In the genomic region with DNA sequence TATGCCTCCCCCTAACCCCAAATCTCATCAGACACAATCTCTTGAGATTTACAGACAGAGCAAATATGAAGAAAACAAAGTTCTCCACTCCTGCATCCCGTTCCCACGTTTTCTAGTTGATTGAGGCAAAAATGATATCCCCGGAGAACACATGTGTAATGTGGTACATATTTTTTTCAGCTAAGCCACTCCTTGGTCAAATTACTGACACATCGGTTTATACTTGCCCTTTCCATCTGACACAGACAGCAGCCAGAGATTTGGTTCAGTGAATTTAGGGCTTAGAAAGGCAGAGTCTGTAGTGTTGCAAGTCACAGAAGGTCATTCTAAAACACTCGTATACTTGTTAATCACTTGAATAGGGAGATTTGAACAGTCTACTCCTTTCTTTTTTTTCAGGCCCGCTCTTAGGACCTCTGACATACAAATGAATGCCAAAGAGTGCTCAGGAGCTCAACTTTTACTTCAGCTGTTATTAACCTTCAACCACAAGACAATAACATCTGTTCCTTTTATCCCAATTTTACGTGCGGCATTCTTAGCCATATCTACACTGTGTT, we compare ENCODE assay signal across 2 cellular contexts.
TF ChIP-seq lines count a peak whose summit lies in the region.

No MANE protein-coding gene starts in this region.

TF ChIP-seq in SK-N-SH, 30 proteins besides CTCF, POLR2A, EP300 and RAD21:
- no peak for TF ChIP-seq TAF1 (IDR thresholded peaks at IDR 0.05; ENCODE audit: borderline replicate concordance, low read depth, low read length)
- no peak for TF ChIP-seq FOXM1 (IDR thresholded peaks at IDR 0.05; ENCODE audit: low read depth)

TF ChIP-seq in SK-N-SH treated with all-trans-retinoic acid at 6 μM for 48 hours, 23 proteins besides CTCF, POLR2A, EP300 and RAD21:
- TF ChIP-seq CSDC2 (CRISPR knock-in tag; IDR thresholded peaks at IDR 0.05) = no peak
- TF ChIP-seq ESRRG (CRISPR knock-in tag; IDR thresholded peaks at IDR 0.05) = no peak
- TF ChIP-seq, protein P1, sequence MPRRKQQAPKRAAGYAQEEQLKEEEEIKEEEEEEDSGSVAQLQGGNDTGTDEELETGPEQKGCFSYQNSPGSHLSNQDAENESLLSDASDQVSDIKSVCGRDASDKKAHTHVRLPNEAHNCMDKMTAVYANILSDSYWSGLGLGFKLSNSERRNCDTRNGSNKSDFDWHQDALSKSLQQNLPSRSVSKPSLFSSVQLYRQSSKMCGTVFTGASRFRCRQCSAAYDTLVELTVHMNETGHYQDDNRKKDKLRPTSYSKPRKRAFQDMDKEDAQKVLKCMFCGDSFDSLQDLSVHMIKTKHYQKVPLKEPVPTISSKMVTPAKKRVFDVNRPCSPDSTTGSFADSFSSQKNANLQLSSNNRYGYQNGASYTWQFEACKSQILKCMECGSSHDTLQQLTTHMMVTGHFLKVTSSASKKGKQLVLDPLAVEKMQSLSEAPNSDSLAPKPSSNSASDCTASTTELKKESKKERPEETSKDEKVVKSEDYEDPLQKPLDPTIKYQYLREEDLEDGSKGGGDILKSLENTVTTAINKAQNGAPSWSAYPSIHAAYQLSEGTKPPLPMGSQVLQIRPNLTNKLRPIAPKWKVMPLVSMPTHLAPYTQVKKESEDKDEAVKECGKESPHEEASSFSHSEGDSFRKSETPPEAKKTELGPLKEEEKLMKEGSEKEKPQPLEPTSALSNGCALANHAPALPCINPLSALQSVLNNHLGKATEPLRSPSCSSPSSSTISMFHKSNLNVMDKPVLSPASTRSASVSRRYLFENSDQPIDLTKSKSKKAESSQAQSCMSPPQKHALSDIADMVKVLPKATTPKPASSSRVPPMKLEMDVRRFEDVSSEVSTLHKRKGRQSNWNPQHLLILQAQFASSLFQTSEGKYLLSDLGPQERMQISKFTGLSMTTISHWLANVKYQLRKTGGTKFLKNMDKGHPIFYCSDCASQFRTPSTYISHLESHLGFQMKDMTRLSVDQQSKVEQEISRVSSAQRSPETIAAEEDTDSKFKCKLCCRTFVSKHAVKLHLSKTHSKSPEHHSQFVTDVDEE (CRISPR knock-in tag; IDR thresholded peaks at IDR 0.05) = no peak
